Comparison of ENCODE assay signal across 17 cellular contexts in the genomic region with DNA sequence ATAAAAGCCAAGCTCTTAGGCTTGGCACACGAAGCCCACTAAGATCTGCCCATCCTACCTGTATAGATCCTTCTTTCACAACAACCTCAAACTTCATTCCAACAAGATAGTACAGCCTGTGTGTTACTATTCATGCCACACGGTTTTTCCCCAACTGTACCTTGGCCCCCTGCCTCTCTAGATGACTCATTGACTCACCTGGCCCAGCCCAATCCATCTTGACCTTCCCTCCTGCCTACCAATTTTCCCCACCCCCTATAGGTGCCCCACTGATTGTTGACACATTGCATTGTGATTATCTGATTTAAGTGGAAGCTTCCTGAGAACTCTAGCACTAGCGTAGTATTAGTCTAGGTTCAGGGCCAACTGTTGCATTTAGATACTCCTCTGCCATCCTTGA. TPM values are rescaled to one million over a fixed set of nuclear protein-coding genes. Genes with fewer than 3 reads are reported as not detected.
A peak's percentile ranks its signal among the peaks of the same experiment; 100 is the strongest.
DNase-seq lines count a peak whose midpoint lies in the region; ATAC-seq, FAIRE-seq and TF ChIP-seq lines count a peak whose summit lies in the region.
"Had no signal": no experiment of that assay in that cellular context is flagged by ENCODE, and none has a peak within 500 bp of the region (broad histone marks: within the 10 kb centered on the region; RNA-seq: fewer than 3 reads in every experiment).

No MANE protein-coding gene starts in this region.

- H3K4me1 ChIP-seq in CD4-positive, CD25-positive, alpha-beta regulatory T cell (ENCODE audit: control insufficient read depth, insufficient read depth, low read length, poor library complexity, severe bottlenecking), result peaks cover 14% of the 10 kb centered on the region
- H3K4me1 ChIP-seq in naive thymus-derived CD4-positive, alpha-beta T cell (ENCODE audit: control insufficient read depth in 2 of 2, insufficient read depth in 2 of 2, low read length in 2 of 2), result peaks cover 0 to 43% of the 10 kb centered on the region in 2 donors

- CTCF ChIA-PET in naive thymus-derived CD4-positive, alpha-beta T cell (lab: Charles Lee), result interaction anchor here (2.2 kb wide), 1 partner anchor 13 kb away, joined by 12 read pairs; no protein-coding TSS in a partner anchor

- no peaks in the 10 kb centered on the region for H3K9me3 ChIP-seq in CD4-positive, CD25-positive, alpha-beta regulatory T cell (ENCODE audit: control insufficient read depth in 2 of 2, low read length in 2 of 2)
- H3K9me3 ChIP-seq in naive thymus-derived CD4-positive, alpha-beta T cell (ENCODE audit: control insufficient read depth in 2 of 3, low read length in 3 of 3), result no peaks in the 10 kb centered on the region

- no peaks in the 10 kb centered on the region for H3K27me3 Mint-ChIP-seq in CD4-positive, CD25-positive, alpha-beta regulatory T cell
- H3K27me3 Mint-ChIP-seq in naive thymus-derived CD4-positive, alpha-beta T cell, result no peaks in the 10 kb centered on the region

- intact Hi-C loops in naive thymus-derived CD4-positive, alpha-beta T cell (cut with micrococcal nuclease), result no loop called here

- H3K4me1 Mint-ChIP-seq in CD4-positive, CD25-positive, alpha-beta regulatory T cell, result peaks cover 13 to 46% (median 26%) of the 10 kb centered on the region in 4 donors
- peaks cover 25 to 57% (median 44%) of the 10 kb centered on the region in 7 donors for H3K4me1 Mint-ChIP-seq in naive thymus-derived CD4-positive, alpha-beta T cell

- no peak overlapping the region for H3K4me3 Mint-ChIP-seq in CD4-positive, CD25-positive, alpha-beta regulatory T cell
- peak overlapping the region in 2 of 10 donors; percentile 31 to 53 for H3K4me3 Mint-ChIP-seq in naive thymus-derived CD4-positive, alpha-beta T cell
- H3K4me3 Mint-ChIP-seq: HFFc6 had no signal

- no peak for ATAC-seq in CD4-positive, CD25-positive, alpha-beta regulatory T cell (ENCODE audit: low read depth in 2 of 2)
- no peak for ATAC-seq in naive thymus-derived CD4-positive, alpha-beta T cell

- peak overlapping the region in 2 of 3 donors; percentile 59 to 88 for H3K27ac Mint-ChIP-seq in CD4-positive, CD25-positive, alpha-beta regulatory T cell
- peak overlapping the region in 8 of 9 donors; percentile 84 to 95 (median 88) for H3K27ac Mint-ChIP-seq in naive thymus-derived CD4-positive, alpha-beta T cell
- H3K27ac Mint-ChIP-seq: HFFc6 had no signal

- no peaks in the 10 kb centered on the region for H3K36me3 Mint-ChIP-seq in CD4-positive, CD25-positive, alpha-beta regulatory T cell
- H3K36me3 Mint-ChIP-seq in naive thymus-derived CD4-positive, alpha-beta T cell, result peaks cover 0 to 10% (median 0%) of the 10 kb centered on the region in 5 donors

- TF ChIP-seq CTCF in bronchial epithelial cell (IDR thresholded peaks at IDR 0.05; ENCODE audit: insufficient read depth, low read length, severe bottlenecking) (no peak), GM20000 (IDR thresholded peaks at IDR 0.05; ENCODE audit: extremely low read depth, missing control alignments) (no peak)

- no peaks in the 10 kb centered on the region for H3K36me3 ChIP-seq in CD4-positive, CD25-positive, alpha-beta regulatory T cell (ENCODE audit: control insufficient read depth, insufficient read depth, low read length)
- H3K36me3 ChIP-seq in bronchial epithelial cell (ENCODE audit: control insufficient read depth, insufficient read depth, low read length), result no peaks in the 10 kb centered on the region
- no peaks in the 10 kb centered on the region for H3K36me3 ChIP-seq in naive thymus-derived CD4-positive, alpha-beta T cell (ENCODE audit: control insufficient read depth in 2 of 3, insufficient read depth in 3 of 3, low read length in 3 of 3)

- H3K27me3 ChIP-seq in CD4-positive, CD25-positive, alpha-beta regulatory T cell (ENCODE audit: control insufficient read depth, insufficient read depth, low read length), result no peaks in the 10 kb centered on the region
- H3K27me3 ChIP-seq in bronchial epithelial cell (ENCODE audit: control insufficient read depth, insufficient read depth, low read length), result no peaks in the 10 kb centered on the region
- H3K27me3 ChIP-seq in naive thymus-derived CD4-positive, alpha-beta T cell (ENCODE audit: control insufficient read depth in 2 of 2, insufficient read depth in 2 of 2, low read length in 2 of 2), result no peaks in the 10 kb centered on the region

- no peak overlapping the region for H3K27ac ChIP-seq in CD4-positive, CD25-positive, alpha-beta regulatory T cell (ENCODE audit: insufficient read depth, low read length, poor library complexity, severe bottlenecking)
- no peak overlapping the region for H3K27ac ChIP-seq in naive thymus-derived CD4-positive, alpha-beta T cell (ENCODE audit: low read depth, low read length)

- POLR2A ChIA-PET in naive thymus-derived CD4-positive, alpha-beta T cell (lab: Charles Lee), result interaction anchor here (0.6 to 2.8 kb wide), 6 partner anchors 10 to 60 kb away, joined by 3 to 23 read pairs (median 6); partner anchors contain the start of gene TTF2

- no peak overlapping the region for H3K4me3 ChIP-seq in CD4-positive, CD25-positive, alpha-beta regulatory T cell (ENCODE audit: low read depth, low read length)
- no peak overlapping the region for H3K4me3 ChIP-seq in bronchial epithelial cell (ENCODE audit: low read depth, low read length)
- no peak overlapping the region for H3K4me3 ChIP-seq in naive thymus-derived CD4-positive, alpha-beta T cell (ENCODE audit: low read length)

- TF ChIP-seq POLR2A in GM12892 (IDR thresholded peaks at IDR 0.05; ENCODE audit: low read depth, low read length), result no peak

- DNase-seq in CD4-positive, CD25-positive, alpha-beta regulatory T cell, result no peak
- DNase-seq in GM12892 (ENCODE audit: insufficient read length), result no peak
- peak; percentile 25 for DNase-seq in bronchial epithelial cell (ENCODE audit: low read depth)
- no peak for DNase-seq in naive thymus-derived CD4-positive, alpha-beta T cell
- no peak for DNase-seq in GM20000 (ENCODE audit: low spot score)
- DNase-seq in NCI-H1092 (lab: John Stamatoyannopoulos, UW), result no peak
- no peak for DNase-seq in NOMO-1 treated with DMSO at 0.1 percent for 48 hours (lab: John Stamatoyannopoulos, UW; ENCODE audit: unreplicated experiment)
- DNase-seq: HFFc6, KG1, NCI-H1092 treated with DMSO at 0.1 percent for 48 hours, NCI-H1694, NCI-H2107, NCI-H226, NCI-H526, OCI-M1 had no signal

- peaks cover 0 to 2% (median 0%) of the 10 kb centered on the region in 7 donors for H3K9me3 Mint-ChIP-seq in CD4-positive, CD25-positive, alpha-beta regulatory T cell
- peaks cover 0 to 5% (median 0%) of the 10 kb centered on the region in 11 donors for H3K9me3 Mint-ChIP-seq in naive thymus-derived CD4-positive, alpha-beta T cell
- H3K9me3 Mint-ChIP-seq: HFFc6 had no signal

- FAIRE-seq in GM12892 (lab: Jason Lieb, UNC) (peak; percentile 36), bronchial epithelial cell (lab: Jason Lieb, UNC) (no peak)
- FAIRE-seq: H1 had no signal

RNA-seq across cellular contexts. Expression of gene CD101, which starts 2.0 kb away (rescaled TPM):
- 14.9 TPM for total RNA-seq in CD4-positive, CD25-positive, alpha-beta regulatory T cell
- polyA plus RNA-seq in CD4-positive, CD25-positive, alpha-beta regulatory T cell, result 10 to 100 TPM in 2 of 4 donors, 1 to 10 TPM in 2; 4.3 to 38.9 (median 19.4) TPM
- 0.36 TPM for polyA plus RNA-seq in GM12892 (2012; ENCODE audit: missing spikeins)
- total RNA-seq in bronchial epithelial cell, result 0.53 and 0.90 TPM in 2 replicates
- total RNA-seq in naive thymus-derived CD4-positive, alpha-beta T cell, result 10 to 100 TPM in 3 of 5 experiments, 1 to 10 TPM in 2; 3.9 to 15.4 (median 10.3) TPM
- polyA plus RNA-seq in naive thymus-derived CD4-positive, alpha-beta T cell, result 1 to 10 TPM; 5.8 to 9.9 TPM
- total RNA-seq: HFFc6, SK-MEL-5 had no signal
